ENCODE assay signal across 1 cellular context in the genomic region with DNA sequence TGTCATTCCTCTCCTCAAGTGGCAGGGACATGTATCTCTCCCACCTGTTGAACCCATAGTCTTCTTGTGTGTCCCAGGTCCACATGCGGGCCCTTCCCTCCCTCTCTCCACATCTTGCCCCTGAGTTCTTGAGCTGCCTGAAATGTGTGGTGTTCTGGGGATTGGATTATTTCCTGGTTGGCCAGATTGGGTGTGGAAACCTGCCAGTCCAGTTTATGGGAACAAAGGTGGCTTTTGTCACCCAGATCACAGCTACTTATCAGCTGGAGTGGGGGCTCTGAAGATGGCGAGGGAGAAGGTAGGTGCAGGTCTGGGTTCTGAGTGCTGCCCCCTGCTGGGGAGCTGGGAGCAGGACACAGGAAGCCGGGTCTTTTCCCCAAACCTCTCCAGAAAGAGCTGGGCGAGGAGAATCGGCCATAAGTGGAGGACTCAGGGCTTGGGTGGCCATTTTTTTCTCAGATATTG.
TF ChIP-seq lines count a peak whose summit lies in the region.

No MANE protein-coding gene starts in this region.

TF ChIP-seq in GM12878, 131 proteins besides CTCF, POLR2A, EP300 and RAD21:
- TF ChIP-seq RB1 (IDR thresholded peaks at IDR 0.05; ENCODE audit: borderline replicate concordance) (peak; percentile 50; the same call in 1 of the 2 replicates), NBN (IDR thresholded peaks at IDR 0.05) (0 out of 2 replicates have a peak, but pooled peaks have one; percentile 40), HDGF (IDR thresholded peaks at IDR 0.05) (0 out of 2 replicates have a peak, but pooled peaks have one; percentile 18), RELA (IDR thresholded peaks at IDR 0.05; ENCODE audit: borderline replicate concordance, partially characterized antibody) (no peak), SP1 (IDR thresholded peaks at IDR 0.05; ENCODE audit: low read depth, low read length) (no peak), CHD1 (IDR thresholded peaks at IDR 0.05; ENCODE audit: low read depth, low read length) (no peak), SMC3 (IDR thresholded peaks at IDR 0.05; ENCODE audit: borderline replicate concordance, low read length) (peak; percentile 70; the same call in 1 of the 2 replicates), POLR2AphosphoS5 (IDR thresholded peaks at IDR 0.05; ENCODE audit: low read length) (no peak), CBX5 (IDR thresholded peaks at IDR 0.05; ENCODE audit: low read depth) (0 out of 2 replicates have a peak, but pooled peaks have one; percentile 48), YY1 (IDR thresholded peaks at IDR 0.05; ENCODE audit: low read depth, low read length) (peak; percentile 76), SMARCA5 (IDR thresholded peaks at IDR 0.05) (0 out of 2 replicates have a peak, but pooled peaks have one; percentile 55), IKZF1 (conservative IDR thresholded peaks at IDR 0.05) (peak; percentile 23; the same call in 1 of the 2 replicates)
